Comparison of ENCODE assay signal across 36 cellular contexts in genomic region chr1:153155542-153155941, GRCh38. TPM values are rescaled to one million over a fixed set of nuclear protein-coding genes. Genes with fewer than 3 reads are reported as not detected.
"Had no signal": no experiment of that assay in that cellular context is flagged by ENCODE, and none has a peak within 500 bp of the region (broad histone marks: within the 10 kb centered on the region; RNA-seq: fewer than 3 reads in every experiment).

No MANE protein-coding gene starts in this region.

- H3K4me1 ChIP-seq: parathyroid adenoma, psoas muscle, spleen, stomach, thyroid gland, tibial nerve, upper lobe of right lung, uterus had no signal

- H3K9ac ChIP-seq: parathyroid adenoma had no signal

- H3K4me3 Mint-ChIP-seq: naive B cell; naive thymus-derived CD8-positive, alpha-beta T cell; natural killer cell treated with Interleukin-12 subunit alpha and Interleukin-12 subunit beta and Interleukin-15 and Interleukin-18, amount 100 ng/mL, for 72 hours; nephron progenitor cell; neural crest cell; stimulated activated effector memory CD8-positive, alpha-beta T cell treated with anti-CD3 and anti-CD28 coated beads, Interleukin-12 subunit alpha, Interleukin-12 subunit beta, amount 100 ng/mL, for 72 hours; stimulated activated naive B cell treated with anti-CD40 and anti-IgM and Interleukin-4, amounts not matched to agents 10 μg/mL and 1 μg/mL and 100 μg/mL, for 72 hours; stimulated activated naive CD8-positive, alpha-beta T cell treated with anti-CD3 and anti-CD28 coated beads, Interleukin-15, Interleukin-2, amounts not matched to agents 100 ng/mL and 50 ng/mL, for 24 hours had no signal

- DNase-seq: naive B cell; naive thymus-derived CD8-positive, alpha-beta T cell; nephron progenitor cell; nucleus accumbens; posterior cingulate gyrus; psoas muscle; right cardiac atrium; spleen; stimulated activated CD4-positive, alpha-beta T cell treated with anti-CD3 and anti-CD28 coated beads, Interleukin-12 subunit alpha, Interleukin-12 subunit beta, amount 100 ng/mL, for 4 hours; stimulated activated CD4-positive, alpha-beta T cell treated with anti-CD3 and anti-CD28 coated beads, Interleukin-1b, Interleukin-23, amount 100 ng/mL, for 48 hours; stimulated activated CD4-positive, alpha-beta T cell treated with anti-CD3 and anti-CD28 coated beads, Interleukin-4, amount 100 ng/mL, for 1 hour; stimulated activated CD4-positive, alpha-beta T cell treated with anti-CD3 and anti-CD28 coated beads, Interleukin-4, amount 100 ng/mL, for 4 hours; stimulated activated naive B cell treated with anti-CD40 and anti-IgM and Interleukin-4, amounts not matched to agents 10 μg/mL and 1 μg/mL and 100 μg/mL, for 72 hours; stimulated activated naive CD4-positive, alpha-beta T cell treated with Interleukin-2 at 50 U/mL for 16 hours; stomach; thyroid gland; upper lobe of right lung; uterus had no signal

- H3K36me3 Mint-ChIP-seq: stimulated activated effector memory CD8-positive, alpha-beta T cell treated with anti-CD3 and anti-CD28 coated beads, Interleukin-12 subunit alpha, Interleukin-12 subunit beta, amount 100 ng/mL, for 72 hours; stimulated activated naive B cell treated with anti-CD40 and anti-IgM and Interleukin-4, amounts not matched to agents 10 μg/mL and 1 μg/mL and 100 μg/mL, for 72 hours had no signal

- H3K27ac ChIP-seq: neutrophil, parathyroid adenoma, psoas muscle, skin epidermis, spleen, stomach, thoracic aorta, thyroid gland, tibial nerve, upper lobe of right lung, uterus had no signal

- H2AFZ ChIP-seq: parathyroid adenoma had no signal

- H3K79me2 ChIP-seq: parathyroid adenoma had no signal

- H3K36me3 ChIP-seq: neutrophil, spleen, stomach, thoracic aorta, thyroid gland, tibial nerve, upper lobe of right lung, uterus had no signal

- H3K27me3 ChIP-seq: stomach, thyroid gland, tibial nerve, upper lobe of right lung, uterus had no signal

- H3K4me1 Mint-ChIP-seq: naive B cell; naive thymus-derived CD8-positive, alpha-beta T cell; nephron progenitor cell; neural crest cell; stimulated activated effector memory CD8-positive, alpha-beta T cell treated with anti-CD3 and anti-CD28 coated beads, Interleukin-12 subunit alpha, Interleukin-12 subunit beta, amount 100 ng/mL, for 72 hours; stimulated activated naive B cell treated with anti-CD40 and anti-IgM and Interleukin-4, amounts not matched to agents 10 μg/mL and 1 μg/mL and 100 μg/mL, for 72 hours had no signal

- H3K27ac Mint-ChIP-seq: naive B cell; naive thymus-derived CD8-positive, alpha-beta T cell; natural killer cell treated with Interleukin-12 subunit alpha and Interleukin-12 subunit beta and Interleukin-15 and Interleukin-18, amount 100 ng/mL, for 72 hours; nephron progenitor cell; progenitor cell of endocrine pancreas; stimulated activated effector memory CD8-positive, alpha-beta T cell treated with anti-CD3 and anti-CD28 coated beads, Interleukin-12 subunit alpha, Interleukin-12 subunit beta, amount 100 ng/mL, for 72 hours; stimulated activated naive B cell treated with anti-CD40 and anti-IgM and Interleukin-4, amounts not matched to agents 10 μg/mL and 1 μg/mL and 100 μg/mL, for 72 hours; stimulated activated naive CD8-positive, alpha-beta T cell treated with anti-CD3 and anti-CD28 coated beads, Interleukin-15, Interleukin-2, amounts not matched to agents 100 ng/mL and 50 ng/mL, for 24 hours had no signal

- H3K4me2 ChIP-seq: smooth muscle cell had no signal

- H3K4me3 ChIP-seq: psoas muscle, skin epidermis, smooth muscle cell, spleen, stomach, thoracic aorta, thyroid gland, tibial nerve, upper lobe of right lung, uterus had no signal

- ATAC-seq: naive thymus-derived CD8-positive, alpha-beta T cell; natural killer cell treated with Interleukin-12 subunit alpha and Interleukin-12 subunit beta and Interleukin-15 and Interleukin-18, amount 100 ng/mL, for 72 hours; psoas muscle; right cardiac atrium; sciatic nerve; stimulated activated effector memory CD8-positive, alpha-beta T cell treated with anti-CD3 and anti-CD28 coated beads, Interleukin-12 subunit alpha, Interleukin-12 subunit beta, amount 100 ng/mL, for 72 hours; stimulated activated naive B cell treated with anti-CD40 and anti-IgM and Interleukin-4, amounts not matched to agents 10 μg/mL and 1 μg/mL and 100 μg/mL, for 72 hours; upper lobe of right lung had no signal

- H3K27me3 Mint-ChIP-seq: progenitor cell of endocrine pancreas had no signal

- H3K9me3 ChIP-seq: neutrophil, thyroid gland, upper lobe of right lung, uterus had no signal

RNA-seq across cellular contexts. Expression of gene SPRR2G, which starts 4.9 kb away (rescaled TPM):
- total RNA-seq: naive thymus-derived CD8-positive, alpha-beta T cell; natural killer cell treated with Interleukin-12 subunit alpha and Interleukin-12 subunit beta and Interleukin-15 and Interleukin-18, amount 100 ng/mL, for 72 hours; neural crest cell; omental fat pad; osteocyte; progenitor cell of endocrine pancreas; psoas muscle; renal cortical epithelial cell; right cardiac atrium; sciatic nerve; spleen; stomach; subcutaneous adipose tissue; temporal lobe; thoracic aorta; thyroid gland; tibial nerve; upper lobe of right lung; urinary bladder; uterus had no signal
- polyA plus RNA-seq: naive thymus-derived CD8-positive, alpha-beta T cell; psoas muscle; right cardiac atrium; spleen; urinary bladder had no signal

RNA-seq across cellular contexts. Expression of gene SPRR2F, which starts 42.2 kb away (rescaled TPM):
- total RNA-seq: naive thymus-derived CD8-positive, alpha-beta T cell; natural killer cell treated with Interleukin-12 subunit alpha and Interleukin-12 subunit beta and Interleukin-15 and Interleukin-18, amount 100 ng/mL, for 72 hours; neural crest cell; omental fat pad; osteocyte; psoas muscle; renal cortical epithelial cell; sciatic nerve; smooth muscle cell; spleen; stomach; subcutaneous adipose tissue; temporal lobe; thoracic aorta; thyroid gland; tibial nerve; upper lobe of right lung; urinary bladder had no signal
- polyA plus RNA-seq: naive thymus-derived CD8-positive, alpha-beta T cell; psoas muscle; right cardiac atrium; smooth muscle cell; spleen; urinary bladder had no signal

RNA-seq across cellular contexts. Expression of gene LELP1, which starts 47.7 kb away (rescaled TPM):
- total RNA-seq: naive thymus-derived CD8-positive, alpha-beta T cell; natural killer cell treated with Interleukin-12 subunit alpha and Interleukin-12 subunit beta and Interleukin-15 and Interleukin-18, amount 100 ng/mL, for 72 hours; neural crest cell; omental fat pad; osteocyte; progenitor cell of endocrine pancreas; psoas muscle; renal cortical epithelial cell; right cardiac atrium; sciatic nerve; smooth muscle cell; spleen; stomach; subcutaneous adipose tissue; temporal lobe; thoracic aorta; tibial nerve; upper lobe of right lung; urinary bladder; uterus had no signal
- polyA plus RNA-seq: naive thymus-derived CD8-positive, alpha-beta T cell; psoas muscle; right cardiac atrium; smooth muscle cell; spleen; stomach; urinary bladder had no signal
